ENCODE assay signal across 26 cellular contexts in the genomic region with DNA sequence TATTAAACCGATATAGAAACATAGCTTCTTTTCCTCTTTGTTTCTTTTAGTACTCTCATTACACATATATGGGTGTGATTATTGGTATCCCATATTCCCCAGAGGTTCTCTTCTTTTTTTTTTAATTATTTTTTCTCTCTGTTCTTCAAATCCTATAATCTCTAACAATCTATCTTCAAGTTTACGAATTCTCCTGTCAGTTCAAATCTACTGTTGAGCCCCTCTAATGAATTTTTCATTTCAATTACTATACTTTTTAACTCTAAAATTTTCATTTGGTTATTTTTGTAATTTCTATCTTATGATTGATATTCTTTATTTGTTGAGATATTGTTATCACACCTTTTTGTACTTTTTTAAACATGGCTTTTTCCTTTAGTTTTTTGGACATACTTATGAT.
"Had no signal": no experiment of that assay in that cellular context is flagged by ENCODE, and none has a peak within 500 bp of the region (broad histone marks: within the 10 kb centered on the region; RNA-seq: fewer than 3 reads in every experiment).

No MANE protein-coding gene starts in this region.

- H3K79me2 ChIP-seq: parathyroid adenoma had no signal

- FAIRE-seq: small intestine, urothelium cell line had no signal

- ATAC-seq: natural killer cell treated with Interleukin-12 subunit alpha and Interleukin-12 subunit beta and Interleukin-15 and Interleukin-18, amount 100 ng/mL, for 72 hours; psoas muscle; right cardiac atrium; right lobe of liver; stimulated activated effector memory CD8-positive, alpha-beta T cell treated with anti-CD3 and anti-CD28 coated beads, Interleukin-12 subunit alpha, Interleukin-12 subunit beta, amount 100 ng/mL, for 72 hours; stimulated activated naive B cell treated with anti-CD40 and anti-IgM and Interleukin-4, amounts not matched to agents 10 μg/mL and 1 μg/mL and 100 μg/mL, for 72 hours had no signal

- H3K27ac ChIP-seq: neutrophil, parathyroid adenoma, psoas muscle, right lobe of liver, sigmoid colon, stomach, thoracic aorta, thyroid gland, tibial nerve, upper lobe of left lung, vagina had no signal

- H3K27me3 ChIP-seq: neutrophil, right lobe of liver, sigmoid colon, stomach, thyroid gland, tibial nerve, upper lobe of left lung, vagina had no signal

- H3K4me1 ChIP-seq: parathyroid adenoma, psoas muscle, right lobe of liver, sigmoid colon, stomach, thyroid gland, tibial nerve, upper lobe of left lung, vagina had no signal

- DNase-seq: nephron progenitor cell; nucleus accumbens; posterior cingulate gyrus; psoas muscle; right cardiac atrium; right lobe of liver; sigmoid colon; small intestine; stimulated activated CD4-positive, alpha-beta T cell treated with anti-CD3 and anti-CD28 coated beads, Interleukin-15, amount 100 ng/mL, for 24 hours; stimulated activated CD4-positive, alpha-beta T cell treated with anti-CD3 and anti-CD28 coated beads, Interleukin-2, amount 100 ng/mL, for 24 hours; stimulated activated CD4-positive, alpha-beta T cell treated with anti-CD3 and anti-CD28 coated beads, Interleukin-2, amount 100 ng/mL, for 48 hours; stimulated activated CD4-positive, alpha-beta T cell treated with anti-CD3 and anti-CD28 coated beads, Interleukin-4, amount 100 ng/mL, for 24 hours; stimulated activated naive B cell treated with anti-CD40 and anti-IgM and Interleukin-4, amounts not matched to agents 10 μg/mL and 1 μg/mL and 100 μg/mL, for 72 hours; stimulated activated naive CD4-positive, alpha-beta T cell treated with Interleukin-2 at 50 U/mL for 16 hours; stomach; thyroid gland; trophoblast cell; upper lobe of left lung had no signal

- H3K9me3 ChIP-seq: neutrophil, right lobe of liver, thyroid gland, vagina had no signal

- H3K4me3 ChIP-seq: psoas muscle, right lobe of liver, sigmoid colon, stomach, thoracic aorta, thyroid gland, tibial nerve, upper lobe of left lung, vagina had no signal

- H2AFZ ChIP-seq: parathyroid adenoma had no signal

- H3K9ac ChIP-seq: parathyroid adenoma had no signal

- H3K36me3 ChIP-seq: neutrophil, right lobe of liver, sigmoid colon, stomach, thoracic aorta, thyroid gland, tibial nerve, upper lobe of left lung, vagina had no signal
